ENCODE assay signal across 2 cellular contexts in the genomic region with DNA sequence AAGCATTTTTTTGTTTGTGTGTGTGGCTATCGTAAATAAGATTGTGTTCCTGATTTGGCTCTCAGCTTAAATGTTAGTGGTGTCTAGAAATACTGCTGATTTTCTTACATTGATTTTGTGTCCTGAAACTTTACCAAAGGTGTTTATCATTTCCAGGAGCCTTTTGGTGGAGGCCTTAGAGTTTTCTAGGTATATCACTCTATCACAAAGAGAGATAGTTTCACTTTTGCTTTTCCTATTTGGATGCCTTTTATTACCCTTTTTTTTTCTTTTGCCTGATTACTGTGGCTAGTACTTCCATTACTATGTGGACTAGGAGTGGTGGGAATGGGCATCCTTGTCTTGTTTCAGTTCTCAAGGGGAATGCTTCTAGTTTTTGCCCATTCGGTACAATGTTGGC.
TF ChIP-seq lines count a peak whose summit lies in the region.

No MANE protein-coding gene starts in this region.

TF ChIP-seq in GM23338, 12 proteins besides CTCF, POLR2A, EP300 and RAD21 (continues in another document):
- no peak for TF ChIP-seq STAT1 (IDR thresholded peaks at IDR 0.05; ENCODE audit: unreplicated experiment)
- TF ChIP-seq, protein P1, sequence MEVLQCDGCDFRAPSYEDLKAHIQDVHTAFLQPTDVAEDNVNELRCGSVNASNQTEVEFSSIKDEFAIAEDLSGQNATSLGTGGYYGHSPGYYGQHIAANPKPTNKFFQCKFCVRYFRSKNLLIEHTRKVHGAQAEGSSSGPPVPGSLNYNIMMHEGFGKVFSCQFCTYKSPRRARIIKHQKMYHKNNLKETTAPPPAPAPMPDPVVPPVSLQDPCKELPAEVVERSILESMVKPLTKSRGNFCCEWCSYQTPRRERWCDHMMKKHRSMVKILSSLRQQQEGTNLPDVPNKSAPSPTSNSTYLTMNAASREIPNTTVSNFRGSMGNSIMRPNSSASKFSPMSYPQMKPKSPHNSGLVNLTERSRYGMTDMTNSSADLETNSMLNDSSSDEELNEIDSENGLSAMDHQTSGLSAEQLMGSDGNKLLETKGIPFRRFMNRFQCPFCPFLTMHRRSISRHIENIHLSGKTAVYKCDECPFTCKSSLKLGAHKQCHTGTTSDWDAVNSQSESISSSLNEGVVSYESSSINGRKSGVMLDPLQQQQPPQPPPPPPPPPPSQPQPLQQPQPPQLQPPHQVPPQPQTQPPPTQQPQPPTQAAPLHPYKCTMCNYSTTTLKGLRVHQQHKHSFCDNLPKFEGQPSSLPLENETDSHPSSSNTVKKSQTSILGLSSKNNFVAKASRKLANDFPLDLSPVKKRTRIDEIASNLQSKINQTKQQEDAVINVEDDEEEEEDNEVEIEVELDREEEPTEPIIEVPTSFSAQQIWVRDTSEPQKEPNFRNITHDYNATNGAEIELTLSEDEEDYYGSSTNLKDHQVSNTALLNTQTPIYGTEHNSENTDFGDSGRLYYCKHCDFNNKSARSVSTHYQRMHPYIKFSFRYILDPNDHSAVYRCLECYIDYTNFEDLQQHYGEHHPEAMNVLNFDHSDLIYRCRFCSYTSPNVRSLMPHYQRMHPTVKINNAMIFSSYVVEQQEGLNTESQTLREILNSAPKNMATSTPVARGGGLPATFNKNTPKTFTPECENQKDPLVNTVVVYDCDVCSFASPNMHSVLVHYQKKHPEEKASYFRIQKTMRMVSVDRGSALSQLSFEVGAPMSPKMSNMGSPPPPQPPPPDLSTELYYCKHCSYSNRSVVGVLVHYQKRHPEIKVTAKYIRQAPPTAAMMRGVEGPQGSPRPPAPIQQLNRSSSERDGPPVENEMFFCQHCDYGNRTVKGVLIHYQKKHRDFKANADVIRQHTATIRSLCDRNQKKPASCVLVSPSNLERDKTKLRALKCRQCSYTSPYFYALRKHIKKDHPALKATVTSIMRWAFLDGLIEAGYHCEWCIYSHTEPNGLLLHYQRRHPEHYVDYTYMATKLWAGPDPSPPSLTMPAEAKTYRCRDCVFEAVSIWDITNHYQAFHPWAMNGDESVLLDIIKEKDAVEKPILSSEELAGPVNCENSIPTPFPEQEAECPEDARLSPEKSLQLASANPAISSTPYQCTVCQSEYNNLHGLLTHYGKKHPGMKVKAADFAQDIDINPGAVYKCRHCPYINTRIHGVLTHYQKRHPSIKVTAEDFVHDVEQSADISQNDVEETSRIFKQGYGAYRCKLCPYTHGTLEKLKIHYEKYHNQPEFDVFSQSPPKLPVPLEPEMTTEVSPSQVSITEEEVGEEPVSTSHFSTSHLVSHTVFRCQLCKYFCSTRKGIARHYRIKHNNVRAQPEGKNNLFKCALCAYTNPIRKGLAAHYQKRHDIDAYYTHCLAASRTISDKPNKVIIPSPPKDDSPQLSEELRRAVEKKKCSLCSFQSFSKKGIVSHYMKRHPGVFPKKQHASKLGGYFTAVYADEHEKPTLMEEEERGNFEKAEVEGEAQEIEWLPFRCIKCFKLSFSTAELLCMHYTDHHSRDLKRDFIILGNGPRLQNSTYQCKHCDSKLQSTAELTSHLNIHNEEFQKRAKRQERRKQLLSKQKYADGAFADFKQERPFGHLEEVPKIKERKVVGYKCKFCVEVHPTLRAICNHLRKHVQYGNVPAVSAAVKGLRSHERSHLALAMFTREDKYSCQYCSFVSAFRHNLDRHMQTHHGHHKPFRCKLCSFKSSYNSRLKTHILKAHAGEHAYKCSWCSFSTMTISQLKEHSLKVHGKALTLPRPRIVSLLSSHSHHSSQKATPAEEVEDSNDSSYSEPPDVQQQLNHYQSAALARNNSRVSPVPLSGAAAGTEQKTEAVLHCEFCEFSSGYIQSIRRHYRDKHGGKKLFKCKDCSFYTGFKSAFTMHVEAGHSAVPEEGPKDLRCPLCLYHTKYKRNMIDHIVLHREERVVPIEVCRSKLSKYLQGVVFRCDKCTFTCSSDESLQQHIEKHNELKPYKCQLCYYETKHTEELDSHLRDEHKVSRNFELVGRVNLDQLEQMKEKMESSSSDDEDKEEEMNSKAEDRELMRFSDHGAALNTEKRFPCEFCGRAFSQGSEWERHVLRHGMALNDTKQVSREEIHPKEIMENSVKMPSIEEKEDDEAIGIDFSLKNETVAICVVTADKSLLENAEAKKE (CRISPR knock-in tag; IDR thresholded peaks at IDR 0.05), result no peak
- TF ChIP-seq NANOG (IDR thresholded peaks at IDR 0.05; ENCODE audit: borderline replicate concordance), result no peak
- no peak for TF ChIP-seq ZNF331 (CRISPR knock-in tag; IDR thresholded peaks at IDR 0.05; ENCODE audit: low read depth)
- TF ChIP-seq POLR2AphosphoS5 (IDR thresholded peaks at IDR 0.05; ENCODE audit: low read depth), result no peak
- TF ChIP-seq EZH2 (IDR thresholded peaks at IDR 0.05; ENCODE audit: low read depth, unreplicated experiment), result no peak
- TF ChIP-seq, protein P2, sequence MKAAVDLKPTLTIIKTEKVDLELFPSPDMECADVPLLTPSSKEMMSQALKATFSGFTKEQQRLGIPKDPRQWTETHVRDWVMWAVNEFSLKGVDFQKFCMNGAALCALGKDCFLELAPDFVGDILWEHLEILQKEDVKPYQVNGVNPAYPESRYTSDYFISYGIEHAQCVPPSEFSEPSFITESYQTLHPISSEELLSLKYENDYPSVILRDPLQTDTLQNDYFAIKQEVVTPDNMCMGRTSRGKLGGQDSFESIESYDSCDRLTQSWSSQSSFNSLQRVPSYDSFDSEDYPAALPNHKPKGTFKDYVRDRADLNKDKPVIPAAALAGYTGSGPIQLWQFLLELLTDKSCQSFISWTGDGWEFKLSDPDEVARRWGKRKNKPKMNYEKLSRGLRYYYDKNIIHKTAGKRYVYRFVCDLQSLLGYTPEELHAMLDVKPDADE (IDR thresholded peaks at IDR 0.05), result no peak
- no peak for TF ChIP-seq CREB1 (CRISPR knock-in tag; IDR thresholded peaks at IDR 0.05; ENCODE audit: low read depth)
- TF ChIP-seq JUNB (IDR thresholded peaks at IDR 0.05; ENCODE audit: unreplicated experiment), result no peak
- TF ChIP-seq EZH2phosphoT487 (IDR thresholded peaks at IDR 0.05; ENCODE audit: unreplicated experiment), result no peak
- no peak for TF ChIP-seq ZNF114 (CRISPR knock-in tag; IDR thresholded peaks at IDR 0.05)

TF ChIP-seq in endothelial cell of umbilical vein, 7 proteins besides CTCF, POLR2A, EP300 and RAD21:
- TF ChIP-seq EZH2 (IDR thresholded peaks at IDR 0.05; ENCODE audit: borderline replicate concordance, low read depth, low read length, severe bottlenecking), result no peak
- no peak for TF ChIP-seq MYC (IDR thresholded peaks at IDR 0.05; ENCODE audit: low read depth, low read length)
- no peak for TF ChIP-seq GATA2 (IDR thresholded peaks at IDR 0.05; ENCODE audit: insufficient read depth, insufficient read length, low read depth, low read length)
- TF ChIP-seq FOS (IDR thresholded peaks at IDR 0.05; ENCODE audit: borderline replicate concordance, insufficient read depth, low read length), result no peak
- TF ChIP-seq, protein P3, sequence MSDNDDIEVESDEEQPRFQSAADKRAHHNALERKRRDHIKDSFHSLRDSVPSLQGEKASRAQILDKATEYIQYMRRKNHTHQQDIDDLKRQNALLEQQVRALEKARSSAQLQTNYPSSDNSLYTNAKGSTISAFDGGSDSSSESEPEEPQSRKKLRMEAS (IDR thresholded peaks at IDR 0.05; ENCODE audit: insufficient read depth, insufficient read length), result no peak
- no peak for TF ChIP-seq POLR2AphosphoS5 (IDR thresholded peaks at IDR 0.05; ENCODE audit: insufficient read depth, low read depth, low read length)
